In genomic region chr3:42685891-42686820, GRCh38 we compare ENCODE assay signal across 13 cellular contexts. TPM values are rescaled to one million over a fixed set of nuclear protein-coding genes. Genes with fewer than 3 reads are reported as not detected.
DNase-seq lines count a peak whose midpoint lies in the region; ATAC-seq, FAIRE-seq and TF ChIP-seq lines count a peak whose summit lies in the region.
"Had no signal": no experiment of that assay in that cellular context is flagged by ENCODE, and none has a peak within 500 bp of the region (broad histone marks: within the 10 kb centered on the region; RNA-seq: fewer than 3 reads in every experiment).

No MANE protein-coding gene starts in this region.

- peaks cover 10% of the 10 kb centered on the region for H3K4me1 Mint-ChIP-seq in activated T-cell treated with anti-CD3 and anti-CD28 coated beads, Interleukin-2, amount 50 U/mL, for 24 hours (ENCODE audit: low read depth)
- H3K4me1 Mint-ChIP-seq in activated T-helper 17 cell treated with anti-CD3 and anti-CD28 coated beads, Interleukin-2, amount 50 U/mL, for 72 hours = peaks cover 4% of the 10 kb centered on the region

- H3K27ac Mint-ChIP-seq in activated T-cell treated with anti-CD3 and anti-CD28 coated beads, Interleukin-2, amount 50 U/mL, for 24 hours = no peak overlapping the region
- H3K27ac Mint-ChIP-seq in activated T-helper 17 cell treated with anti-CD3 and anti-CD28 coated beads, Interleukin-2, amount 50 U/mL, for 72 hours = no peak overlapping the region

- H3K4me3 ChIP-seq in lower lobe of right lung = peak overlapping the region; percentile 20
- H3K4me3 ChIP-seq: mucosa of descending colon had no signal

- no peak for ATAC-seq in activated T-helper 17 cell treated with anti-CD3 and anti-CD28 coated beads, Interleukin-2, amount 50 U/mL, for 72 hours (replicated peaks)
- no peak for ATAC-seq in lower lobe of right lung
- ATAC-seq in HG03159 (IDR thresholded peaks at IDR 0.05; ENCODE audit: unreplicated experiment) = no peak
- ATAC-seq: mucosa of descending colon, PC-3 had no signal

- no peak for FAIRE-seq in HTR-8/SVneo (lab: Jason Lieb, UNC)
- FAIRE-seq: D721Med had no signal

- H3K4me3 Mint-ChIP-seq in activated T-cell treated with anti-CD3 and anti-CD28 coated beads, Interleukin-2, amount 50 U/mL, for 24 hours = peak overlapping the region; percentile 43
- H3K4me3 Mint-ChIP-seq in activated T-helper 17 cell treated with anti-CD3 and anti-CD28 coated beads, Interleukin-2, amount 50 U/mL, for 72 hours = peak overlapping the region; percentile 41

- no peaks in the 10 kb centered on the region for H3K9me3 ChIP-seq in lower lobe of right lung
- H3K9me3 ChIP-seq: mucosa of descending colon had no signal

- no peaks in the 10 kb centered on the region for H3K36me3 Mint-ChIP-seq in activated T-cell treated with anti-CD3 and anti-CD28 coated beads, Interleukin-2, amount 50 U/mL, for 24 hours (ENCODE audit: low read depth)
- H3K36me3 Mint-ChIP-seq in activated T-helper 17 cell treated with anti-CD3 and anti-CD28 coated beads, Interleukin-2, amount 50 U/mL, for 72 hours (ENCODE audit: low read depth) = no peaks in the 10 kb centered on the region

- no peak for DNase-seq in activated T-cell treated with anti-CD3 and anti-CD28 coated beads, Interleukin-2, amount 50 U/mL, for 24 hours
- no peak for DNase-seq in activated T-cell treated with anti-CD3 and anti-CD28 coated beads, Interleukin-2, amount 50 U/mL, for 48 hours
- DNase-seq in lower lobe of right lung (peak; percentile 39), HTR-8/SVneo (ENCODE audit: insufficient read length, low spot score) (no peak)
- no peak for DNase-seq in effector CD4-positive, alpha-beta T cell
- DNase-seq: ACHN; activated naive CD4-positive, alpha-beta T cell; PC-3 had no signal

- no peaks in the 10 kb centered on the region for H3K9me3 Mint-ChIP-seq in activated T-cell treated with anti-CD3 and anti-CD28 coated beads, Interleukin-2, amount 50 U/mL, for 24 hours
- H3K9me3 Mint-ChIP-seq in activated T-helper 17 cell treated with anti-CD3 and anti-CD28 coated beads, Interleukin-2, amount 50 U/mL, for 72 hours = no peaks in the 10 kb centered on the region

- no peaks in the 10 kb centered on the region for H3K36me3 ChIP-seq in lower lobe of right lung

- H3K4me1 ChIP-seq in lower lobe of right lung = no peaks in the 10 kb centered on the region

- intact Hi-C loops in lower lobe of right lung (cut with DNase I) = no loop called here

- H3K27ac ChIP-seq in lower lobe of right lung (no peak overlapping the region), temporal lobe (ENCODE audit: low read depth, low read length) (peak overlapping the region; percentile 83)

- H3K27me3 ChIP-seq in lower lobe of right lung (ENCODE audit: low read depth) = peaks cover 18% of the 10 kb centered on the region

- H3K27me3 Mint-ChIP-seq in activated T-cell treated with anti-CD3 and anti-CD28 coated beads, Interleukin-2, amount 50 U/mL, for 24 hours = peaks cover 37% of the 10 kb centered on the region
- peaks cover 19% of the 10 kb centered on the region for H3K27me3 Mint-ChIP-seq in activated T-helper 17 cell treated with anti-CD3 and anti-CD28 coated beads, Interleukin-2, amount 50 U/mL, for 72 hours

- TF ChIP-seq CTCF in lower lobe of right lung (IDR thresholded peaks at IDR 0.05) = no peak

RNA-seq across cellular contexts. Expression of gene KLHL40, which starts 0.8 kb away (rescaled TPM):
- not detected for total RNA-seq in activated T-helper 17 cell treated with anti-CD3 and anti-CD28 coated beads, Interleukin-2, amount 50 U/mL, for 72 hours
- total RNA-seq in lower lobe of right lung = not detected
- total RNA-seq in temporal lobe = not detected
- total RNA-seq: mucosa of descending colon, PC-3 had no signal

RNA-seq across cellular contexts. Expression of gene HHATL, which starts 16.4 kb away (rescaled TPM):
- not detected for total RNA-seq in activated T-helper 17 cell treated with anti-CD3 and anti-CD28 coated beads, Interleukin-2, amount 50 U/mL, for 72 hours
- total RNA-seq in lower lobe of right lung (1.0 TPM), temporal lobe (not detected)
- total RNA-seq: PC-3 had no signal

RNA-seq across cellular contexts. Expression of gene ZBTB47, which starts 32.7 kb away (rescaled TPM):
- 1 to 10 TPM in 1 of 2 donors, under 1 TPM in 1; 0.19 to 1.2 TPM for total RNA-seq in activated T-helper 17 cell treated with anti-CD3 and anti-CD28 coated beads, Interleukin-2, amount 50 U/mL, for 72 hours
- 20.0 TPM for total RNA-seq in lower lobe of right lung
- 14.0 TPM for total RNA-seq in temporal lobe
